Comparison of ENCODE assay signal across 12 cellular contexts in genomic region chr11:18768472-18768901, GRCh38. TPM values are rescaled to one million over a fixed set of nuclear protein-coding genes. Genes with fewer than 3 reads are reported as not detected.
DNase-seq lines count a peak whose midpoint lies in the region; ATAC-seq and TF ChIP-seq lines count a peak whose summit lies in the region.
"Had no signal": no experiment of that assay in that cellular context is flagged by ENCODE, and none has a peak within 500 bp of the region (broad histone marks: within the 10 kb centered on the region; RNA-seq: fewer than 3 reads in every experiment).

No MANE protein-coding gene starts in this region.

- peaks cover 12% of the 10 kb centered on the region for H3K27me3 Mint-ChIP-seq in activated CD4-positive, alpha-beta memory T cell treated with anti-CD3 and anti-CD28 coated beads for 36 hours
- peaks cover 15% of the 10 kb centered on the region for H3K27me3 Mint-ChIP-seq in HFFc6 (ENCODE audit: insufficient read depth)

- no peaks in the 10 kb centered on the region for H3K36me3 Mint-ChIP-seq in activated CD4-positive, alpha-beta memory T cell treated with anti-CD3 and anti-CD28 coated beads for 36 hours
- no peaks in the 10 kb centered on the region for H3K36me3 Mint-ChIP-seq in HFFc6 (ENCODE audit: low read depth)

- H3K9me3 Mint-ChIP-seq in activated CD4-positive, alpha-beta memory T cell treated with anti-CD3 and anti-CD28 coated beads for 36 hours, result no peaks in the 10 kb centered on the region
- peaks cover 3% of the 10 kb centered on the region; the same call in 1 of the 2 replicates for H3K9me3 Mint-ChIP-seq in HFFc6
- H3K9me3 Mint-ChIP-seq: neural crest cell had no signal

- peak; percentile 78 for ATAC-seq in GM19328 (IDR thresholded peaks at IDR 0.05; ENCODE audit: unreplicated experiment)
- peak; percentile 87 for ATAC-seq in HG03064 (IDR thresholded peaks at IDR 0.05; ENCODE audit: low read depth, unreplicated experiment)

- DNase-seq in GM12864 (ENCODE audit: low read depth) (peak; percentile 78), NCI-H1694 treated with DMSO at 0.1 percent for 48 hours (lab: John Stamatoyannopoulos, UW) (no peak), HFFc6 (no peak), NCI-H2081 treated with DMSO at 0.1 percent for 48 hours (lab: John Stamatoyannopoulos, UW) (no peak)
- peak; percentile 42 for DNase-seq in activated CD4-positive, alpha-beta memory T cell treated with anti-CD3 and anti-CD28 coated beads for 36 hours
- no peak for DNase-seq in activated CD4-positive, CD25-positive, alpha-beta regulatory T cell treated with anti-CD3 and anti-CD28 coated beads, Interleukin-2, amount 50 U/mL, for 72 hours
- DNase-seq: DMS153 had no signal

- no peak for TF ChIP-seq CTCF in GM12864 (IDR thresholded peaks at IDR 0.05; ENCODE audit: low read depth, low read length, missing control alignments)
- TF ChIP-seq CTCF in HFFc6 (IDR thresholded peaks at IDR 0.05), result no peak

- no peak overlapping the region for H3K4me3 Mint-ChIP-seq in activated CD4-positive, alpha-beta memory T cell treated with anti-CD3 and anti-CD28 coated beads for 36 hours
- no peak overlapping the region for H3K4me3 Mint-ChIP-seq in HFFc6
- H3K4me3 Mint-ChIP-seq: neural crest cell had no signal

- POLR2A ChIA-PET in activated CD4-positive, alpha-beta memory T cell treated with anti-CD3 and anti-CD28 coated beads for 36 hours (lab: Charles Lee), result no interaction called here

- CTCF ChIA-PET in activated CD4-positive, alpha-beta memory T cell treated with anti-CD3 and anti-CD28 coated beads for 36 hours (lab: Charles Lee), result interaction anchor here (0.7 to 1.3 kb wide), 9 partner anchors 10 to 46 kb away, joined by 3 to 6 read pairs (median 3); partner anchors contain the start of gene IGSF22

- H3K27ac Mint-ChIP-seq in activated CD4-positive, alpha-beta memory T cell treated with anti-CD3 and anti-CD28 coated beads for 36 hours, result peak overlapping the region; percentile 9
- H3K27ac Mint-ChIP-seq in HFFc6, result no peak overlapping the region

- no peak overlapping the region for H3K4me3 ChIP-seq in GM12864 (ENCODE audit: low read depth, low read length)

- peaks cover 20% of the 10 kb centered on the region for H3K4me1 Mint-ChIP-seq in activated CD4-positive, alpha-beta memory T cell treated with anti-CD3 and anti-CD28 coated beads for 36 hours (ENCODE audit: low read depth)
- H3K4me1 Mint-ChIP-seq in HFFc6 (ENCODE audit: low read depth), result peaks cover 48% of the 10 kb centered on the region
- H3K4me1 Mint-ChIP-seq: neural crest cell had no signal

- intact Hi-C loops in activated CD4-positive, alpha-beta memory T cell treated with anti-CD3 and anti-CD28 coated beads for 36 hours (cut with micrococcal nuclease), result no loop called here

RNA-seq across cellular contexts. Expression of gene PTPN5, which starts 23.1 kb away (rescaled TPM):
- not detected for total RNA-seq in activated CD4-positive, alpha-beta memory T cell treated with anti-CD3 and anti-CD28 coated beads for 36 hours
- total RNA-seq in HFFc6 (2021; fragmentation: NEBNext Ultra II Directional; extraction: Animal tissue kit (Norgen Biotek cat#: 25700)), result not detected
- total RNA-seq: activated CD8-positive, alpha-beta memory T cell treated with anti-CD3 and anti-CD28 coated beads for 36 hours; epithelial cell of proximal tubule had no signal

RNA-seq across cellular contexts. Expression of gene IGSF22, which starts 42.5 kb away (rescaled TPM):
- under 1 TPM; 0.85 to 1.00 TPM for total RNA-seq in activated CD4-positive, alpha-beta memory T cell treated with anti-CD3 and anti-CD28 coated beads for 36 hours
- total RNA-seq in HFFc6 (2021; fragmentation: NEBNext Ultra II Directional; extraction: Animal tissue kit (Norgen Biotek cat#: 25700)), result not detected

Comparison
In these comparisons a context has a peak if more than half of its experiments do, and no peak if none do; other contexts are left out.
1. DNase-seq: peak in GM12864 (single experiment) and activated CD4-positive, alpha-beta memory T cell treated with anti-CD3 and anti-CD28 coated beads for 36 hours (single experiment); none in NCI-H1694 treated with DMSO at 0.1 percent for 48 hours (single experiment), HFFc6 (single experiment), NCI-H2081 treated with DMSO at 0.1 percent for 48 hours (single experiment) and activated CD4-positive, CD25-positive, alpha-beta regulatory T cell treated with anti-CD3 and anti-CD28 coated beads, Interleukin-2, amount 50 U/mL, for 72 hours (single experiment).